In the genomic region with DNA sequence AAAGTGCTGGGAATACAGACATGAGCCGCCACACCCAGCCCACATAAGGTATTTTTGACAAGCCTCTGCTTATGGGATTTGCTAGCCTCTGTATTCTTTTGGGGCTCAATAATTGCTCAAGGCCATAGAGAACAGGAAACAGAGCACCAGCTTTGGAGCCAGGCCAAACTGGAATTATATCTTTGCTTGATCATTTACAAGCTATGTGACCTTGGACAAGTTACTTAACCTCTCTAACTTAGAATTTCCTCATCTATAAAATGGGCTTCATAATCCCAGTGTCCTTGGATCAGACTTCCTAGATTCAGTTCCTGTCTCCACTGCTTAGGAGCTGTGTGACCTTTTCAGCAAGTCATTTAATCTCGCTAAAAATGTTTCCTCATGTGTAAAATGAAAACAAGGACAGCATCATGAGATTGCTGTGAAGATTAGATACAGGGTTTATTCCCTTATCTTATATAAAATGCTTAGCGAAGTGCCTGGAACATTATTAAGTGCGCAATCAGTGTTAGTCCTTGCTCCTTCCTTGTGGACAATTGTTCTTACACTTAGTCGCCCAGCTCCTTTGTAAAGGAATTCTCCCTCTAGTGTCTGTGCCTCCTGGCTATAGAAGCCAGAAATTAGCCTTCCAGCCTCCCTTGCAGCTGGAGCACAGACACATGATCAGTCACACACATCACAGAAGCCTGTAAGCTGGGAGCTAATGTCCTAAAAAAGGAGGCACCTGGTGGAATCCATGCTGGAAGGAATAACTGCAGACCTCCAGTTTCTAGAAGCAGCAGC, we compare ENCODE assay signal across 1 cellular context.
TF ChIP-seq lines count a peak whose summit lies in the region.

No MANE protein-coding gene starts in this region.

TF ChIP-seq in K562, 482 proteins besides CTCF, POLR2A, EP300 and RAD21:
- TF ChIP-seq MCM5 (IDR thresholded peaks at IDR 0.05; ENCODE audit: low read depth) (no peak), ESRRA (IDR thresholded peaks at IDR 0.05; ENCODE audit: borderline replicate concordance, low read depth) (peak; percentile 42; the same call in 1 of the 2 replicates), ZKSCAN8 (CRISPR knock-in tag; IDR thresholded peaks at IDR 0.05) (peak; percentile 34; the same call in 1 of the 2 replicates), ZNF699 (CRISPR knock-in tag; IDR thresholded peaks at IDR 0.05; ENCODE audit: insufficient replicate concordance) (no peak), TAL1 (IDR thresholded peaks at IDR 0.05) (0 out of 2 replicates have a peak, but pooled peaks have one; percentile 6)
